Comparison of ENCODE assay signal across 8 cellular contexts in the genomic region with DNA sequence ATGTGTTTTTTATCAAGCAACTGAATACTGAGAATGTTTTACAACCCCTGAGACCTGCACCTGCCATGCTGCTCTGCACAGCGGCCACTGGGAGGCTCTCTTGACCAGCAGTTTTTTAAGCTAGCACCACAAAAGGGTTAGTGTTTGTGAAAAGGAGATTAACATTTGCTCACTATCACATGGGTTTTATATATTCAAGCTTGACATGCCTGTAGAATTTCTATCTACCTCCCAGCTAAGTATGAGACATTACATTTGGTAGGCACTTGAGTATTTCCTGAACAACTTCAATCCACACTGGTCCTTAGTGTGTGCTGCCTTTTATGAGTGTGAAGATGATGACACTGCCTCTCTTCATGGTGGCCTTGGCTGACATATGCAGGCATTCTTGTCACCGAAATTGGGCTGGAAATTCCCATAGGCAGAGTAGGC.
DNase-seq lines count a peak whose midpoint lies in the region; ATAC-seq and TF ChIP-seq lines count a peak whose summit lies in the region.

No MANE protein-coding gene starts in this region.

- peak overlapping the region; percentile 72 for H3K4ac ChIP-seq in trophoblast cell (ENCODE audit: low read depth, low read length)

- H2BK5ac ChIP-seq in trophoblast cell (ENCODE audit: low read depth, low read length, poor library complexity): peak overlapping the region; percentile 77

- H3K4me3 ChIP-seq in trophoblast cell (ENCODE audit: low read depth, low read length): no peak overlapping the region

- peak overlapping the region; percentile 89 for H2AK5ac ChIP-seq in trophoblast cell (ENCODE audit: low read length)

- no peaks in the 10 kb centered on the region for H3K27me3 Mint-ChIP-seq in activated CD4-positive, alpha-beta T cell treated with anti-CD3 and anti-CD28 coated beads, Interleukin-2, amount 10 ng/mL, durations not matched to agents 7 days and 5 days
- no peaks in the 10 kb centered on the region for H3K27me3 Mint-ChIP-seq in endothelial cell (ENCODE audit: unreplicated experiment)
- no peaks in the 10 kb centered on the region for H3K27me3 Mint-ChIP-seq in activated naive CD4-positive, alpha-beta T cell treated with anti-CD3 and anti-CD28 coated beads, Interleukin-2, amount 10 ng/mL, durations not matched to agents 7 days and 5 days

- H3K4me3 Mint-ChIP-seq in activated CD4-positive, alpha-beta T cell treated with anti-CD3 and anti-CD28 coated beads, Interleukin-2, amount 10 ng/mL, durations not matched to agents 7 days and 5 days: no peak overlapping the region
- H3K4me3 Mint-ChIP-seq in endothelial cell (ENCODE audit: unreplicated experiment): no peak overlapping the region
- H3K4me3 Mint-ChIP-seq in activated naive CD4-positive, alpha-beta T cell treated with anti-CD3 and anti-CD28 coated beads, Interleukin-2, amount 10 ng/mL, durations not matched to agents 7 days and 5 days: no peak overlapping the region

- H3K4me1 Mint-ChIP-seq in activated CD4-positive, alpha-beta T cell treated with anti-CD3 and anti-CD28 coated beads, Interleukin-2, amount 10 ng/mL, durations not matched to agents 7 days and 5 days: no peaks in the 10 kb centered on the region
- peaks cover 9% of the 10 kb centered on the region for H3K4me1 Mint-ChIP-seq in endothelial cell (ENCODE audit: unreplicated experiment)
- no peaks in the 10 kb centered on the region for H3K4me1 Mint-ChIP-seq in activated naive CD4-positive, alpha-beta T cell treated with anti-CD3 and anti-CD28 coated beads, Interleukin-2, amount 10 ng/mL, durations not matched to agents 7 days and 5 days

- H3K9me3 ChIP-seq in trophoblast cell (ENCODE audit: insufficient read depth, low read depth, low read length): no peaks in the 10 kb centered on the region

- CTCF ChIA-PET in activated CD4-positive, alpha-beta T cell treated with anti-CD3 and anti-CD28 coated beads, Interleukin-2, amount 10 ng/mL, durations not matched to agents 7 days and 5 days (lab: Charles Lee): no interaction called here
- CTCF ChIA-PET in activated naive CD4-positive, alpha-beta T cell treated with anti-CD3 and anti-CD28 coated beads, Interleukin-2, amount 10 ng/mL, durations not matched to agents 7 days and 5 days (lab: Charles Lee): interaction anchor here (0.6 to 0.9 kb wide), 2 partner anchors 385 to 1271 kb away, joined by 3 read pairs; no protein-coding TSS in a partner anchor

- no peak overlapping the region for H4K8ac ChIP-seq in trophoblast cell (ENCODE audit: low read depth, low read length)

- H3K27ac ChIP-seq in trophoblast cell (ENCODE audit: low read depth, low read length): peak overlapping the region; percentile 31

- no peaks in the 10 kb centered on the region for H3K36me3 Mint-ChIP-seq in activated CD4-positive, alpha-beta T cell treated with anti-CD3 and anti-CD28 coated beads, Interleukin-2, amount 10 ng/mL, durations not matched to agents 7 days and 5 days (ENCODE audit: low read depth)
- no peaks in the 10 kb centered on the region for H3K36me3 Mint-ChIP-seq in endothelial cell (ENCODE audit: low read depth, unreplicated experiment)
- H3K36me3 Mint-ChIP-seq in activated naive CD4-positive, alpha-beta T cell treated with anti-CD3 and anti-CD28 coated beads, Interleukin-2, amount 10 ng/mL, durations not matched to agents 7 days and 5 days: no peaks in the 10 kb centered on the region

- no peak overlapping the region for H3K4me2 ChIP-seq in trophoblast cell (ENCODE audit: low read length)

- H3K27ac Mint-ChIP-seq in activated CD4-positive, alpha-beta T cell treated with anti-CD3 and anti-CD28 coated beads, Interleukin-2, amount 10 ng/mL, durations not matched to agents 7 days and 5 days: no peak overlapping the region
- no peak overlapping the region for H3K27ac Mint-ChIP-seq in endothelial cell (ENCODE audit: unreplicated experiment)
- H3K27ac Mint-ChIP-seq in activated naive CD4-positive, alpha-beta T cell treated with anti-CD3 and anti-CD28 coated beads, Interleukin-2, amount 10 ng/mL, durations not matched to agents 7 days and 5 days: no peak overlapping the region

- POLR2A ChIA-PET in activated CD4-positive, alpha-beta T cell treated with anti-CD3 and anti-CD28 coated beads, Interleukin-2, amount 10 ng/mL, durations not matched to agents 7 days and 5 days (lab: Charles Lee): no interaction called here

- DNase-seq in activated CD4-positive, alpha-beta T cell treated with anti-CD3 and anti-CD28 coated beads, Interleukin-2, amount 10 ng/mL, durations not matched to agents 7 days and 5 days: peak; percentile 11
- DNase-seq in activated CD4-positive, alpha-beta T cell treated with anti-CD3 and anti-CD28 coated beads, Interleukin-2, amount 50 U/mL, for 1 hour: no peak
- DNase-seq in NCI-H82 (lab: John Stamatoyannopoulos, UW) (peak; percentile 80), endothelial cell (ENCODE audit: low spot score) (peak; percentile 39), trophoblast cell (peak in 1 of 2 donors; percentile 1)
- DNase-seq in activated naive CD4-positive, alpha-beta T cell treated with anti-CD3 and anti-CD28 coated beads, Interleukin-2, amount 10 ng/mL, durations not matched to agents 7 days and 5 days: no peak

- H2BK12ac ChIP-seq in trophoblast cell (ENCODE audit: low read length): peak overlapping the region; percentile 97

- peak overlapping the region; percentile 60 for H3K18ac ChIP-seq in trophoblast cell (ENCODE audit: low read length)

- ATAC-seq in GM21825 (IDR thresholded peaks at IDR 0.05; ENCODE audit: unreplicated experiment): no peak
- ATAC-seq in HG03196 (IDR thresholded peaks at IDR 0.05; ENCODE audit: unreplicated experiment): no peak

- H3K79me2 ChIP-seq in trophoblast cell (ENCODE audit: control insufficient read depth, insufficient read depth, low read length, poor library complexity): peaks cover 11% of the 10 kb centered on the region

- peak overlapping the region; percentile 92 for H4K91ac ChIP-seq in trophoblast cell (ENCODE audit: low read depth, low read length)

- H3K9me3 Mint-ChIP-seq in activated CD4-positive, alpha-beta T cell treated with anti-CD3 and anti-CD28 coated beads, Interleukin-2, amount 10 ng/mL, durations not matched to agents 7 days and 5 days: no peaks in the 10 kb centered on the region
- H3K9me3 Mint-ChIP-seq in endothelial cell (ENCODE audit: unreplicated experiment): no peaks in the 10 kb centered on the region
- H3K9me3 Mint-ChIP-seq in activated naive CD4-positive, alpha-beta T cell treated with anti-CD3 and anti-CD28 coated beads, Interleukin-2, amount 10 ng/mL, durations not matched to agents 7 days and 5 days: no peaks in the 10 kb centered on the region

- peak; percentile 50 for TF ChIP-seq CTCF in endothelial cell (IDR thresholded peaks at IDR 0.05; ENCODE audit: unreplicated experiment)

- peaks cover 34% of the 10 kb centered on the region for H3K79me1 ChIP-seq in trophoblast cell (ENCODE audit: low read length)

- no peaks in the 10 kb centered on the region for H3K36me3 ChIP-seq in trophoblast cell (ENCODE audit: control insufficient read depth in 1 of 2, insufficient read depth in 2 of 2, low read length in 2 of 2)

- no peak overlapping the region for H3K23ac ChIP-seq in trophoblast cell (ENCODE audit: low read length)

- H3K14ac ChIP-seq in trophoblast cell (ENCODE audit: low read length): peak overlapping the region; percentile 55

- peak overlapping the region; percentile 55 for H2BK120ac ChIP-seq in trophoblast cell (ENCODE audit: insufficient read depth, low read length, poor library complexity)

- no peaks in the 10 kb centered on the region for H3K27me3 ChIP-seq in trophoblast cell (ENCODE audit: insufficient read depth, low read length)

- WGBS in trophoblast cell (ENCODE audit: extremely low coverage, insufficient coverage, insufficient read length): no CpG with 5 or more reads among the region's 2 CpGs

- no peak overlapping the region for H4K12ac ChIP-seq in trophoblast cell (ENCODE audit: low read depth, low read length)

- H3K4me1 ChIP-seq in trophoblast cell (ENCODE audit: control insufficient read depth in 1 of 2, insufficient read depth in 2 of 2, low read length in 2 of 2): peaks cover 19 to 20% of the 10 kb centered on the region in 2 experiments

- no peak overlapping the region for H2AFZ ChIP-seq in trophoblast cell (ENCODE audit: insufficient read depth, low read length, poor library complexity)

- no peak overlapping the region for H3K9ac ChIP-seq in trophoblast cell (ENCODE audit: low read length)

Comparison
In these comparisons a context has a peak if more than half of its experiments do, and no peak if none do; other contexts are left out.
1. DNase-seq: peak in activated CD4-positive, alpha-beta T cell treated with anti-CD3 and anti-CD28 coated beads, Interleukin-2, amount 10 ng/mL, durations not matched to agents 7 days and 5 days (single experiment), NCI-H82 (single experiment) and endothelial cell (single experiment); none in activated CD4-positive, alpha-beta T cell treated with anti-CD3 and anti-CD28 coated beads, Interleukin-2, amount 50 U/mL, for 1 hour (single experiment) and activated naive CD4-positive, alpha-beta T cell treated with anti-CD3 and anti-CD28 coated beads, Interleukin-2, amount 10 ng/mL, durations not matched to agents 7 days and 5 days (single experiment).